Comparison of ENCODE assay signal across 8 cellular contexts in the genomic region with DNA sequence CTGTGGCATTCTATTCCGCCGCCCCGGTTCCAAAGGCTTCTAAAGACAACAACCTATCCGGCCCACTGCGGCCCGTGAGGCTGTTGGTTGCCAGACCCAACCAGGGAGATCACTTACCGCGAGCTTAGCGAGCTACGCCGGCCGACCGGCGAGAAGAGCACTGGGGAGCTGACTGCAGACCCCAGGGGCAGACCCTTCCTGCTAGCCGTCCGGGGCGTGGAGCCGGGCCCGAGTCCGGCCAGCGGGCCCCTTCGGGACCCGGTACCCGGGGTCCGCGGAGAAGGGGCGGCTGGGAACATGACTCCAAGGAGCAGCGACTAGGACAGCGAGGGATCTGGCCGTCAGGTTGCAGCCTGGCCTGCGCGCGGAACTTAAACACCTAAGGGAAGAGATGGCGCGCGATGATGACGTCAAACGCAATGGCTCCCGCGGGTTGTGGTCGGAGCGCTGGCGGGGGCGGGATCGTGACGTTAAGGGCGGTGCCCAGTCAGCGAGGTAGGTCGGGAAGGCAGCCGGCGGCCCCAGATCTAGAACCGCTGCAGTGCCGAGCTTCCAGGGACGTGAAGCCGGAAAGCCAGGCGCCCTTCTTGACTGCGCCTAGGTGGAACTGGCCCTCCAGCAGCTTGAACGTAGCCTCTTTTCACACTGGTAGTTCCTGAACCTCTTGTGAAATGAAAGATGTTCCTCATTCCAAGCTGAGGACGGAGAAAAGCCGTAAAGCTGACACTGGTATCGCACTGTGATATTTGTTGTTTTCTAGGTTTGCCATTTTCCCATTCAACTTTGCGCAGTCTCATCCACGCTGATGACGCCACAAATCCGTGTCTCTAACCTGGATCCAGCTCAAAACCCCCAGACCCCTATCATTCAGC.
DNase-seq lines count a peak whose midpoint lies in the region; ATAC-seq and TF ChIP-seq lines count a peak whose summit lies in the region.

A gene (minus strand): TSS at position 391 of the 872 bp plus-strand sequence. CDS start 92 bp downstream, at position 299.

- TF ChIP-seq CTCF in AG09319 (IDR thresholded peaks at IDR 0.05; ENCODE audit: low read depth, low read length) = no peak

- DNase-seq in AG09319 (ENCODE audit: extremely low read depth, low read depth) (peak; percentile 95), NCI-H446 treated with DMSO at 0.1 percent for 48 hours (lab: John Stamatoyannopoulos, UW) (peak; percentile 91), cerebellar cortex (ENCODE audit: low spot score) (peak; percentile 99), islet precursor cell (peak; percentile 99)
- DNase-seq in stimulated activated CD4-positive, alpha-beta T cell treated with anti-CD3 and anti-CD28 coated beads, Interleukin-12 subunit alpha, Interleukin-12 subunit beta, amount 100 ng/mL, for 48 hours (ENCODE audit: low read depth in 2 of 3, low spot score in 1 of 3) = peak; percentile 96 to 99 (median 99)

- ATAC-seq in GM19035 (IDR thresholded peaks at IDR 0.05; ENCODE audit: unreplicated experiment) = peak; percentile 97
- peak; percentile 95 for ATAC-seq in HG03354 (IDR thresholded peaks at IDR 0.05; ENCODE audit: poor library complexity, severe bottlenecking, unreplicated experiment)
- ATAC-seq in activated CD4-positive, CD25-positive, alpha-beta regulatory T cell treated with anti-CD3 and anti-CD28 coated beads, Interleukin-2, amount 50 U/mL, for 24 hours = peak; percentile 97 to 98

Comparison
In these comparisons a context has a peak if more than half of its experiments do, and no peak if none do; other contexts are left out.
1. Peak in every context shown above with its lines: DNase-seq and ATAC-seq.